25 cellular contexts compared by ENCODE assay signal in genomic region chrX:1836683-1837082, GRCh38.
"Had no signal": no experiment of that assay in that cellular context is flagged by ENCODE, and none has a peak within 500 bp of the region (broad histone marks: within the 10 kb centered on the region; RNA-seq: fewer than 3 reads in every experiment).

No MANE protein-coding gene starts in this region.

- H3K27me3 ChIP-seq: colonic mucosa, esophagus squamous epithelium, gastrocnemius medialis, left lung had no signal

- H3K4me3 ChIP-seq: colonic mucosa, esophagus squamous epithelium, gastrocnemius medialis, heart right ventricle, left lung, lower lobe of right lung had no signal

- H3K36me3 ChIP-seq: colonic mucosa, esophagus squamous epithelium, gastrocnemius medialis, heart right ventricle, left lung, lower lobe of right lung had no signal

- DNase-seq: colonic mucosa; cortex of kidney; effector CD8-positive, alpha-beta T cell; effector memory CD8-positive, alpha-beta T cell; endodermal cell; erythroblast; esophagus squamous epithelium; foreskin fibroblast; foreskin melanocyte; gastrocnemius medialis; glutamatergic neuron; head of caudate nucleus; heart right ventricle; hippocampal formation; left cardiac atrium; left lung; left ventricle myocardium superior; lower lobe of right lung; mesenchymal stem cell; midbrain had no signal

- FAIRE-seq: endometrium, islet of Langerhans, keratinocyte had no signal

- ATAC-seq: effector memory CD8-positive, alpha-beta T cell; esophagus mucosa; gastrocnemius medialis; heart right ventricle; left cardiac atrium; left lung; left ventricle myocardium superior; lower lobe of right lung had no signal

- H3K4me1 ChIP-seq: colonic mucosa, esophagus squamous epithelium, gastrocnemius medialis, heart right ventricle, left lung, lower lobe of right lung had no signal

- H3K27ac ChIP-seq: colonic mucosa, epithelial cell of prostate, esophagus squamous epithelium, gastrocnemius medialis, heart right ventricle, left lung, lower lobe of right lung had no signal

- H3K9me3 ChIP-seq: colonic mucosa had no signal
